ENCODE assay signal across 1 cellular context in the genomic region with DNA sequence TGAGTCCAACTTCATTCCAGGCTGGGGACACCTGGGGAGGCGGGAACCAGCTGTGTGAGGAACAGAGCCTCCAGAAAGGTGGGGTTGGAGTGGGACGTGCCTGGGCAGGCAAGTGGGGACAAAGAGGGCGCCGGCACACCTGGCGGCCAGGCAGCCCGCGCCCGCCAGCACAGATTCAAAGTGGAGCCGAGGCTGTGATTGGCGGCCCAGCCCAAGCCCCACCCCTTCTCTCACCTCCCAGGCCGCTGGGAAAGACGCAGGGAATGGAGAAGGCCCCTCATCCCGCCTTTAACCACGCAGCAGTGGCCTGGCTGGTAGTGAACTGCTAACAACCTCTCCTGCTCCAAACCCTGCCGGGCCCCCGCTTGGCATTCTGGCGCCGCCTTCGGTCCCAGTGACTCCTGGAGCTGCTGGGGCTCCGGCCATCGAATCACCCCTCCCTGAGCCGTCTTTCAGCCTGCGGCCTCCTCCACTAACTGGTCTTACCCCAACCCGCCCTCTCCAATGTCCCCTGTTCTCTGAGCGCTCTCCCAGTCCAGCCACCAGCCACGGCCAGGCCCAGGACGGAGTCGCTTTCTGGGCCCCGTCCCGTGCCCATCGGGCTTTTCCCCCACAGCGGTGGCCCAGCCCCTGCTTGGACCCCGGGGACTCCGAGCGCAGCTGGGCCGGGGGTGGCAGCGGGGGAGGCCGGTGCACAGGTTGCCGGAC.
TF ChIP-seq lines count a peak whose summit lies in the region.

No MANE protein-coding gene starts in this region.

TF ChIP-seq in K562, 482 proteins besides CTCF, POLR2A, EP300 and RAD21 (continued from another document):
- TF ChIP-seq E4F1 (CRISPR knock-in tag; IDR thresholded peaks at IDR 0.05; ENCODE audit: borderline replicate concordance) (no peak), ZBTB26 (CRISPR knock-in tag; IDR thresholded peaks at IDR 0.05) (no peak), BCOR (IDR thresholded peaks at IDR 0.05) (0 out of 2 replicates have a peak, but pooled peaks have one; percentile 13), ELF1 (tag; IDR thresholded peaks at IDR 0.05) (no peak), ADNP (tag; IDR thresholded peaks at IDR 0.05) (no peak), SMARCA5 (IDR thresholded peaks at IDR 0.05) (peak; percentile 25; the same call in 1 of the 2 replicates), NR2C2 (CRISPR knock-in tag; IDR thresholded peaks at IDR 0.05) (no peak), NR2C2 (tag; IDR thresholded peaks at IDR 0.05) (0 out of 2 replicates have a peak, but pooled peaks have one; percentile 4), POLR3G (IDR thresholded peaks at IDR 0.05; ENCODE audit: extremely low read depth, insufficient read length, insufficient replicate concordance) (no peak), EHMT2 (IDR thresholded peaks at IDR 0.05) (no peak), FIP1L1 (IDR thresholded peaks at IDR 0.05; ENCODE audit: low read depth, low read length, poor library complexity, severe bottlenecking) (no peak), L3MBTL2 (IDR thresholded peaks at IDR 0.05) (no peak), PHF8 (IDR thresholded peaks at IDR 0.05; ENCODE audit: borderline replicate concordance, low read length) (peak; percentile 10; the same call in 1 of the 2 replicates)
- TF ChIP-seq, protein P1, sequence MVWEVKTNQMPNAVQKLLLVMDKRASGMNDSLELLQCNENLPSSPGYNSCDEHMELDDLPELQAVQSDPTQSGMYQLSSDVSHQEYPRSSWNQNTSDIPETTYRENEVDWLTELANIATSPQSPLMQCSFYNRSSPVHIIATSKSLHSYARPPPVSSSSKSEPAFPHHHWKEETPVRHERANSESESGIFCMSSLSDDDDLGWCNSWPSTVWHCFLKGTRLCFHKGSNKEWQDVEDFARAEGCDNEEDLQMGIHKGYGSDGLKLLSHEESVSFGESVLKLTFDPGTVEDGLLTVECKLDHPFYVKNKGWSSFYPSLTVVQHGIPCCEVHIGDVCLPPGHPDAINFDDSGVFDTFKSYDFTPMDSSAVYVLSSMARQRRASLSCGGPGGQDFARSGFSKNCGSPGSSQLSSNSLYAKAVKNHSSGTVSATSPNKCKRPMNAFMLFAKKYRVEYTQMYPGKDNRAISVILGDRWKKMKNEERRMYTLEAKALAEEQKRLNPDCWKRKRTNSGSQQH (CRISPR knock-in tag; IDR thresholded peaks at IDR 0.05), result no peak
- TF ChIP-seq, protein P2, sequence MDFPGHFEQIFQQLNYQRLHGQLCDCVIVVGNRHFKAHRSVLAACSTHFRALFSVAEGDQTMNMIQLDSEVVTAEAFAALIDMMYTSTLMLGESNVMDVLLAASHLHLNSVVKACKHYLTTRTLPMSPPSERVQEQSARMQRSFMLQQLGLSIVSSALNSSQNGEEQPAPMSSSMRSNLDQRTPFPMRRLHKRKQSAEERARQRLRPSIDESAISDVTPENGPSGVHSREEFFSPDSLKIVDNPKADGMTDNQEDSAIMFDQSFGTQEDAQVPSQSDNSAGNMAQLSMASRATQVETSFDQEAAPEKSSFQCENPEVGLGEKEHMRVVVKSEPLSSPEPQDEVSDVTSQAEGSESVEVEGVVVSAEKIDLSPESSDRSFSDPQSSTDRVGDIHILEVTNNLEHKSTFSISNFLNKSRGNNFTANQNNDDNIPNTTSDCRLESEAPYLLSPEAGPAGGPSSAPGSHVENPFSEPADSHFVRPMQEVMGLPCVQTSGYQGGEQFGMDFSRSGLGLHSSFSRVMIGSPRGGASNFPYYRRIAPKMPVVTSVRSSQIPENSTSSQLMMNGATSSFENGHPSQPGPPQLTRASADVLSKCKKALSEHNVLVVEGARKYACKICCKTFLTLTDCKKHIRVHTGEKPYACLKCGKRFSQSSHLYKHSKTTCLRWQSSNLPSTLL (IDR thresholded peaks at IDR 0.05), result peak; percentile 61; the same call in 1 of the 2 replicates
